11 cellular contexts compared by ENCODE assay signal in the genomic region with DNA sequence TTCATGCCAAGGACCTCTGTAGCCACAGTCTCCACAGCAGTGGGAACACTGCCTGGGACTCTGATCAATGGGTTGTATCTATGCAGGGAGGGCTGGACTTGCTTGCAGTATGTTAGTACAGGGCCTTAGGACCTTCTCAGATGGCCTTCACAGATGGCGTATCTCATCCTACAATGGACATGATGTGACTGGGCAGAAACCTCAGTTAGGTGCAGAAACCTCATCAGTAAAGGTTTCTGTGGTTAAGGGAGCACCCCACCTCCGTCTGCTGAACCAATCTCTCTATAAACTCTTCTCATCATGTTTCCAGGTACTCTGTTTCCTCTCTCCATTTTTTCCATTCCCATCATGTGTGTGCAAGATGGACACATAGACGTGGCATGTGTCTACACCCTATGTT.
"Had no signal": no experiment of that assay in that cellular context is flagged by ENCODE, and none has a peak within 500 bp of the region (broad histone marks: within the 10 kb centered on the region; RNA-seq: fewer than 3 reads in every experiment).

No MANE protein-coding gene starts in this region.

- H3K4me1 Mint-ChIP-seq: GM23338 had no signal

- ATAC-seq: GM23338, HCT116 had no signal

- H3K27ac ChIP-seq: GM23248 had no signal

- FAIRE-seq: H1, H54 had no signal

- H3K4me3 Mint-ChIP-seq: GM23338, H9, HFFc6 had no signal

- H3K4me2 ChIP-seq: GM23338 had no signal

- H3K9me3 Mint-ChIP-seq: GM23338, HFFc6 had no signal

- H3K9me3 ChIP-seq: HAP-1 had no signal

- H3K27ac Mint-ChIP-seq: GM23338, H9, HFFc6 had no signal

- H2AFZ ChIP-seq: GM23248, GM23338 had no signal

- H3K36me3 ChIP-seq: HAP-1 had no signal

- H3K4me3 ChIP-seq: GM23248, GM23338, HAP-1 had no signal

- H3K9ac ChIP-seq: GM23248 had no signal

- DNase-seq: GM23248, GOT3, H7, H9, HCEC 1CT, HFFc6 had no signal

- H3K4me1 ChIP-seq: HAP-1 had no signal
